ENCODE assay signal across 14 cellular contexts in genomic region chr10:71143170-71143569, GRCh38.
DNase-seq lines count a peak whose midpoint lies in the region; ATAC-seq, FAIRE-seq and TF ChIP-seq lines count a peak whose summit lies in the region.
"Had no signal": no experiment of that assay in that cellular context is flagged by ENCODE, and none has a peak within 500 bp of the region (broad histone marks: within the 10 kb centered on the region; RNA-seq: fewer than 3 reads in every experiment).

No MANE protein-coding gene starts in this region.

- in situ Hi-C loops in HepG2 (cut with HindIII; ENCODE audit: extremely low pct_ligation_motif_present, low pct_unique_long_range_greater_than_20kb) = no loop called here

- no TSS peak for BruUV-seq in HepG2 (replicated peaks; lab: Mats Ljungman, UMichigan)

- no peak overlapping the region for H3K4me2 ChIP-seq in HepG2 (ENCODE audit: low read depth, low read length)
- H3K4me2 ChIP-seq: BLaER1, GM23338 had no signal

- intact Hi-C loops in left ventricle myocardium inferior (cut with micrococcal nuclease) (no loop called here), tibial artery (cut with DNase I; ENCODE audit: low total_unique reads) (no loop called here), HepG2 (cut with micrococcal nuclease; ENCODE audit: unreplicated experiment) (no loop called here)

- no peak for FAIRE-seq in HepG2 (lab: Jason Lieb, UNC)

- no peak for TF ChIP-seq POLR2A in HepG2 (IDR thresholded peaks at IDR 0.05; ENCODE audit: insufficient read depth in 1 of 2, low read depth in 2 of 2, low read length in 2 of 2)

- no peak overlapping the region for H3K9ac ChIP-seq in HepG2 (ENCODE audit: insufficient read depth, low read depth, low read length)
- H3K9ac ChIP-seq: BLaER1 had no signal

- no peak overlapping the region for H2AFZ ChIP-seq in HepG2 (ENCODE audit: low read length)
- H2AFZ ChIP-seq: GM23338 had no signal

- no peaks in the 10 kb centered on the region for H3K79me2 ChIP-seq in HepG2 (ENCODE audit: insufficient read depth, low read length)

- H3K4me3 ChIP-seq in left ventricle myocardium inferior (no peak overlapping the region), tibial artery (no peak overlapping the region), HepG2 (replicated peaks in 1 of 3; ENCODE audit: insufficient read depth in 1 of 3, low read depth in 2 of 3, low read length in 3 of 3) (no peak overlapping the region)
- H3K4me3 ChIP-seq: BLaER1, GM23338 had no signal

- H3K27ac ChIP-seq in left ventricle myocardium inferior (replicated peaks) = peak overlapping the region; percentile 39
- peak overlapping the region; percentile 21 to 48 for H3K27ac ChIP-seq in tibial artery
- no peak overlapping the region for H3K27ac ChIP-seq in HepG2 (ENCODE audit: extremely low read length, insufficient read depth, low read length)
- H3K27ac ChIP-seq: 22Rv1, BLaER1 had no signal

- TF ChIP-seq CTCF in left ventricle myocardium inferior (IDR thresholded peaks at IDR 0.05; ENCODE audit: borderline replicate concordance) (no peak), tibial artery (IDR thresholded peaks at IDR 0.05) (no peak), HepG2 (CRISPR knock-in tag; IDR thresholded peaks at IDR 0.05) (no peak)

- H3K9me3 ChIP-seq in left ventricle myocardium inferior (replicated peaks) (no peaks in the 10 kb centered on the region), tibial artery (no peaks in the 10 kb centered on the region), HepG2 (ENCODE audit: low read length) (no peaks in the 10 kb centered on the region)
- H3K9me3 ChIP-seq: BLaER1 had no signal

- H3K27me3 ChIP-seq in left ventricle myocardium inferior (ENCODE audit: low read depth) (peaks cover 5% of the 10 kb centered on the region), tibial artery (no peaks in the 10 kb centered on the region), HepG2 (ENCODE audit: control insufficient read depth in 1 of 2, insufficient read depth in 2 of 2, low read length in 2 of 2) (peaks cover 1 to 25% of the 10 kb centered on the region in 2 experiments; a peak in 3 of 5 replicates)
- H3K27me3 ChIP-seq: BLaER1 had no signal

- DNase-seq in activated CD8-positive, alpha-beta memory T cell treated with anti-CD3 and anti-CD28 coated beads for 24 hours = peak; percentile 32
- no peak for DNase-seq in activated CD8-positive, alpha-beta memory T cell treated with anti-CD3 and anti-CD28 coated beads, Interleukin-2, amount 50 U/mL, for 48 hours
- DNase-seq in cerebellum (ENCODE audit: low spot score) (peak; percentile 34), left ventricle myocardium inferior (peak; percentile 51), tibial artery (no peak), HepG2 (ENCODE audit: low spot score) (no peak)
- DNase-seq in activated CD4-positive, alpha-beta T cell treated with anti-CD3 and anti-CD28 coated beads for 4 hours = no peak
- DNase-seq: CD8-positive, alpha-beta memory T cell; DMS53; H7 had no signal

- ATAC-seq in GM18511 (IDR thresholded peaks at IDR 0.05; ENCODE audit: unreplicated experiment) = no peak
- no peak for ATAC-seq in HepG2
- ATAC-seq: GM23338 had no signal

- H3K4me1 ChIP-seq in left ventricle myocardium inferior (peaks cover 28% of the 10 kb centered on the region), tibial artery (peaks cover 0 to 20% (median 14%) of the 10 kb centered on the region in 4 donors), HepG2 (ENCODE audit: insufficient read depth, low read length) (no peaks in the 10 kb centered on the region)
- H3K4me1 ChIP-seq: BLaER1 had no signal

- no CpG with 5 or more reads among the region's 5 CpGs for WGBS in HepG2 (ENCODE audit: low lambda C conversion rate)

- CTCF ChIA-PET in HepG2 (lab: Yijun Ruan, JAX; ENCODE audit: low intra/inter-chr PET ratio, low total read pairs) = no interaction called here

- TF ChIP-seq RAD21 in HepG2 (CRISPR knock-in tag; IDR thresholded peaks at IDR 0.05) = no peak

- no peaks in the 10 kb centered on the region for H4K20me1 ChIP-seq in HepG2 (ENCODE audit: insufficient read depth, low read length)
- H4K20me1 ChIP-seq: BLaER1 had no signal

- no peaks in the 10 kb centered on the region for H3K36me3 ChIP-seq in left ventricle myocardium inferior
- no peaks in the 10 kb centered on the region for H3K36me3 ChIP-seq in tibial artery
- no peaks in the 10 kb centered on the region for H3K36me3 ChIP-seq in HepG2 (replicated peaks in 1 of 2; ENCODE audit: control insufficient read depth in 1 of 2, insufficient read depth in 2 of 2, low read length in 2 of 2)
- H3K36me3 ChIP-seq: BLaER1 had no signal

- TF ChIP-seq EP300 in HepG2 (IDR thresholded peaks at IDR 0.05; ENCODE audit: low read depth in 2 of 2, low read length in 2 of 2) (no peak), HepG2 (CRISPR knock-in tag; IDR thresholded peaks at IDR 0.05; ENCODE audit: borderline replicate concordance) (no peak)

- POLR2A ChIA-PET in HepG2 (lab: Yijun Ruan, JAX) = no interaction called here

TF ChIP-seq in HepG2, 621 proteins besides CTCF, POLR2A, EP300 and RAD21 (continues in another document):
- TF ChIP-seq ZNF800 (CRISPR knock-in tag; IDR thresholded peaks at IDR 0.05) (no peak), NCOR1 (IDR thresholded peaks at IDR 0.05; ENCODE audit: borderline replicate concordance, low read length) (no peak), ZBTB42 (CRISPR knock-in tag; IDR thresholded peaks at IDR 0.05) (no peak), IKZF5 (CRISPR knock-in tag; IDR thresholded peaks at IDR 0.05) (no peak), ZBTB14 (CRISPR knock-in tag; IDR thresholded peaks at IDR 0.05) (no peak), HCFC1 (IDR thresholded peaks at IDR 0.05; ENCODE audit: low read depth, low read length) (no peak), ZBTB4 (CRISPR knock-in tag; IDR thresholded peaks at IDR 0.05; ENCODE audit: borderline replicate concordance) (no peak), SAFB2 (CRISPR knock-in tag; IDR thresholded peaks at IDR 0.05; ENCODE audit: borderline replicate concordance, low read depth) (no peak), U2AF1 (optimal IDR thresholded peaks at IDR 0.05; ENCODE audit: low read depth, low read length) (no peak)

Comparison
In these comparisons a context has a peak if more than half of its experiments do, and no peak if none do; other contexts are left out.
1. DNase-seq: peak in activated CD8-positive, alpha-beta memory T cell treated with anti-CD3 and anti-CD28 coated beads for 24 hours (single experiment), cerebellum (single experiment) and left ventricle myocardium inferior (single experiment); none in activated CD8-positive, alpha-beta memory T cell treated with anti-CD3 and anti-CD28 coated beads, Interleukin-2, amount 50 U/mL, for 48 hours (single experiment), tibial artery (0 of 2), HepG2 (single experiment) and activated CD4-positive, alpha-beta T cell treated with anti-CD3 and anti-CD28 coated beads for 4 hours (0 of 2).